ENCODE assay signal across 23 cellular contexts in the genomic region with DNA sequence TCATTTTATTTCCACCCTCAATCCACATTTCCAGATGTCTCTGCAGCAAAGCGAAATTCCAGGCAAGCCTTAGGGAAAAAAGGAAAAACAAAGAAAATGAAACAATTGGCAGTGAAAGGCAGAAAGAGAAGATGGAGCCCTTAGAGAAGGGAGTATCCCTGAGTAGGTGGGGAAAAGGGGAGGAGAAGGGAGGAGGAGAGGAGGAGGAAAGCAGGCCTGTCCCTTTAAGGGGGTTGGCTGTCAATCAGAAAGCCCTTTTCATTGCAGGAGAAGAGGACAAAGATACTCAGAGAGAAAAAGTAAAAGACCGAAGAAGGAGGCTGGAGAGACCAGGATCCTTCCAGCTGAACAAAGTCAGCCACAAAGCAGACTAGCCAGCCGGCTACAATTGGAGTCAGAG. TPM values are rescaled to one million over a fixed set of nuclear protein-coding genes. Genes with fewer than 3 reads are reported as not detected.
A peak's percentile ranks its signal among the peaks of the same experiment; 100 is the strongest.
DNase-seq lines count a peak whose midpoint lies in the region; ATAC-seq and TF ChIP-seq lines count a peak whose summit lies in the region.
"Had no signal": no experiment of that assay in that cellular context is flagged by ENCODE, and none has a peak within 500 bp of the region (broad histone marks: within the 10 kb centered on the region; RNA-seq: fewer than 3 reads in every experiment).

A gene with protein sequence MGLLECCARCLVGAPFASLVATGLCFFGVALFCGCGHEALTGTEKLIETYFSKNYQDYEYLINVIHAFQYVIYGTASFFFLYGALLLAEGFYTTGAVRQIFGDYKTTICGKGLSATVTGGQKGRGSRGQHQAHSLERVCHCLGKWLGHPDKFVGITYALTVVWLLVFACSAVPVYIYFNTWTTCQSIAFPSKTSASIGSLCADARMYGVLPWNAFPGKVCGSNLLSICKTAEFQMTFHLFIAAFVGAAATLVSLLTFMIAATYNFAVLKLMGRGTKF (plus strand): TSS at position 255 of the 400 bp plus-strand sequence. CDS start 156 bp downstream, outside the sequence.

- H3K79me2 ChIP-seq in ACC112 (ENCODE audit: control insufficient read depth, insufficient read depth, low read length, unreplicated experiment) (no peaks in the 10 kb centered on the region), neural progenitor cell (ENCODE audit: low read depth) (peaks cover 33% of the 10 kb centered on the region)

- no peaks in the 10 kb centered on the region for H3K36me3 Mint-ChIP-seq in neural progenitor cell
- H3K36me3 Mint-ChIP-seq: stimulated activated memory B cell treated with anti-CD40 and anti-IgM and Interleukin-4, amounts not matched to agents 10 μg/mL and 1 μg/mL and 100 μg/mL, for 72 hours had no signal

- peak within 1 kb of the TSS; percentile 78 for H3K4me3 Mint-ChIP-seq in neural progenitor cell
- H3K4me3 Mint-ChIP-seq: activated CD8-positive, alpha-beta T cell treated with anti-CD3 and anti-CD28 coated beads for 36 hours; activated naive CD8-positive, alpha-beta T cell treated with anti-CD3 and anti-CD28 coated beads, Interleukin-2, amount 50 U/mL, for 24 hours; activated T-helper 17 cell treated with anti-CD3 and anti-CD28 coated beads, Interleukin-2, amount 50 U/mL, for 72 hours; stimulated activated memory B cell treated with anti-CD40 and anti-IgM and Interleukin-4, amounts not matched to agents 10 μg/mL and 1 μg/mL and 100 μg/mL, for 72 hours; T-helper 1 cell treated with Interleukin-12 subunit alpha and Interleukin-12 subunit beta and Interleukin-4 antibody, amounts not matched to agents 30 μg/mL and 1 μg/mL, for 36 hours had no signal

- no peak for ATAC-seq in stimulated activated naive CD8-positive, alpha-beta T cell treated with anti-CD3 and anti-CD28 coated beads, Interleukin-15, Interleukin-2, amounts not matched to agents 100 U/mL and 50 U/mL, for 24 hours
- no peak for ATAC-seq in upper lobe of right lung
- ATAC-seq: A549; activated CD8-positive, alpha-beta T cell treated with anti-CD3 and anti-CD28 coated beads for 36 hours; activated naive CD8-positive, alpha-beta T cell treated with anti-CD3 and anti-CD28 coated beads, Interleukin-2, amount 50 U/mL, for 24 hours; activated T-helper 17 cell treated with anti-CD3 and anti-CD28 coated beads, Interleukin-2, amount 50 U/mL, for 72 hours; HCT116; left lobe of liver; stimulated activated memory B cell treated with anti-CD40 and anti-IgM and Interleukin-4, amounts not matched to agents 10 μg/mL and 1 μg/mL and 100 μg/mL, for 72 hours had no signal

- H3F3A ChIP-seq in neural progenitor cell (ENCODE audit: low read depth) = peaks cover 41% of the 10 kb centered on the region

- peaks cover 8% of the 10 kb centered on the region for H3K27me3 Mint-ChIP-seq in neural progenitor cell (ENCODE audit: insufficient read depth, low read depth)
- H3K27me3 Mint-ChIP-seq: activated CD8-positive, alpha-beta T cell treated with anti-CD3 and anti-CD28 coated beads for 36 hours had no signal

- H3K9me3 ChIP-seq in neural progenitor cell (ENCODE audit: low read depth) = no peaks in the 10 kb centered on the region
- no peaks in the 10 kb centered on the region for H3K9me3 ChIP-seq in A673 (ENCODE audit: low read depth, low read length, poor library complexity, severe bottlenecking)
- no peaks in the 10 kb centered on the region for H3K9me3 ChIP-seq in upper lobe of right lung
- H3K9me3 ChIP-seq: A549, vagina had no signal

- H3K27me3 ChIP-seq in ACC112 (ENCODE audit: insufficient read depth, low read length) (no peaks in the 10 kb centered on the region), neural progenitor cell (no peaks in the 10 kb centered on the region), A673 (replicated peaks; ENCODE audit: insufficient read depth, low read depth, low read length, poor library complexity) (peaks cover 15% of the 10 kb centered on the region), upper lobe of right lung (no peaks in the 10 kb centered on the region)
- H3K27me3 ChIP-seq: vagina had no signal

- CTCF ChIA-PET in A673 (lab: Charles Lee) = no interaction called here

- peaks cover 57% of the 10 kb centered on the region for H3K4me1 Mint-ChIP-seq in neural progenitor cell
- H3K4me1 Mint-ChIP-seq: activated naive CD8-positive, alpha-beta T cell treated with anti-CD3 and anti-CD28 coated beads, Interleukin-2, amount 50 U/mL, for 24 hours; activated T-helper 17 cell treated with anti-CD3 and anti-CD28 coated beads, Interleukin-2, amount 50 U/mL, for 72 hours; stimulated activated memory B cell treated with anti-CD40 and anti-IgM and Interleukin-4, amounts not matched to agents 10 μg/mL and 1 μg/mL and 100 μg/mL, for 72 hours had no signal

- H3K4me3 ChIP-seq in ACC112 (ENCODE audit: low read depth, low read length) (peak within 1 kb of the TSS; percentile 44), neural progenitor cell (peak within 1 kb of the TSS; percentile 49), A673 (ENCODE audit: low read depth, low read length, poor library complexity, severe bottlenecking) (no peak within 1 kb of the TSS), upper lobe of right lung (no peak within 1 kb of the TSS)
- H3K4me3 ChIP-seq: A549, vagina had no signal

- no TSS peak for BruUV-seq in A673 (replicated peaks; lab: Mats Ljungman, UMichigan)

- H2AFZ ChIP-seq in ACC112 (ENCODE audit: low read length, unreplicated experiment) = no peak within 1 kb of the TSS
- peak within 1 kb of the TSS; percentile 87 for H2AFZ ChIP-seq in neural progenitor cell (replicated peaks)

- TF ChIP-seq CTCF in neural progenitor cell (IDR thresholded peaks at IDR 0.05) (no peak), A673 (conservative IDR thresholded peaks at IDR 0.05; ENCODE audit: low read depth, low read length) (no peak), upper lobe of right lung (IDR thresholded peaks at IDR 0.05) (no peak)

- H3K4me1 ChIP-seq in ACC112 (ENCODE audit: control insufficient read depth, insufficient read depth, low read length, unreplicated experiment) (peaks cover 9% of the 10 kb centered on the region), neural progenitor cell (peaks cover 58% of the 10 kb centered on the region), A673 (ENCODE audit: insufficient read depth, low read length, poor library complexity, severe bottlenecking) (no peaks in the 10 kb centered on the region), upper lobe of right lung (no peaks in the 10 kb centered on the region)
- H3K4me1 ChIP-seq: A549, vagina had no signal

- peak within 1 kb of the TSS; percentile 86 for H3K27ac Mint-ChIP-seq in neural progenitor cell
- H3K27ac Mint-ChIP-seq: activated CD8-positive, alpha-beta T cell treated with anti-CD3 and anti-CD28 coated beads for 36 hours; activated naive CD8-positive, alpha-beta T cell treated with anti-CD3 and anti-CD28 coated beads, Interleukin-2, amount 50 U/mL, for 24 hours; activated T-helper 17 cell treated with anti-CD3 and anti-CD28 coated beads, Interleukin-2, amount 50 U/mL, for 72 hours; progenitor cell of endocrine pancreas; stimulated activated memory B cell treated with anti-CD40 and anti-IgM and Interleukin-4, amounts not matched to agents 10 μg/mL and 1 μg/mL and 100 μg/mL, for 72 hours; T-helper 1 cell treated with Interleukin-12 subunit alpha and Interleukin-12 subunit beta and Interleukin-4 antibody, amounts not matched to agents 30 μg/mL and 1 μg/mL, for 36 hours had no signal

- DNase-seq in NCI-H2227 (lab: John Stamatoyannopoulos, UW; ENCODE audit: unreplicated experiment) (peak; percentile 35), globus pallidus (ENCODE audit: low spot score) (peak; percentile 90), neural progenitor cell (ENCODE audit: low spot score) (peak; percentile 61), A673 (ENCODE audit: low spot score) (no peak), DMS114 treated with DMSO at 0.1 percent for 48 hours (lab: John Stamatoyannopoulos, UW; ENCODE audit: unreplicated experiment) (no peak), upper lobe of right lung (no peak)
- DNase-seq in stimulated activated naive CD8-positive, alpha-beta T cell treated with anti-CD3 and anti-CD28 coated beads, Interleukin-15, Interleukin-2, amounts not matched to agents 100 U/mL and 50 U/mL, for 24 hours = no peak
- DNase-seq: activated CD8-positive, alpha-beta T cell treated with anti-CD3 and anti-CD28 coated beads for 36 hours; activated naive CD8-positive, alpha-beta T cell treated with anti-CD3 and anti-CD28 coated beads, Interleukin-2, amount 50 U/mL, for 24 hours; central memory CD4-positive, alpha-beta T cell; NCI-H1436 treated with DMSO at 0.1 percent for 48 hours; NCI-H446 treated with DMSO at 0.1 percent for 48 hours had no signal

- H3K9ac ChIP-seq in neural progenitor cell = peak within 1 kb of the TSS; percentile 38

- H3K27ac ChIP-seq in ACC112 (ENCODE audit: low read depth, low read length) = no peak within 1 kb of the TSS
- peak within 1 kb of the TSS; percentile 29 for H3K27ac ChIP-seq in neural progenitor cell
- no peak within 1 kb of the TSS for H3K27ac ChIP-seq in A673 (ENCODE audit: low read depth, low read length, poor library complexity, severe bottlenecking)
- H3K27ac ChIP-seq in upper lobe of right lung = no peak within 1 kb of the TSS
- H3K27ac ChIP-seq: A549, vagina, VCaP had no signal

- H3K4me2 ChIP-seq in neural progenitor cell = peak within 1 kb of the TSS; percentile 85
- H3K4me2 ChIP-seq: A549 had no signal

- H3K9me3 Mint-ChIP-seq in neural progenitor cell = no peaks in the 10 kb centered on the region
- H3K9me3 Mint-ChIP-seq: activated CD8-positive, alpha-beta T cell treated with anti-CD3 and anti-CD28 coated beads for 36 hours; activated naive CD8-positive, alpha-beta T cell treated with anti-CD3 and anti-CD28 coated beads, Interleukin-2, amount 50 U/mL, for 24 hours; activated T-helper 17 cell treated with anti-CD3 and anti-CD28 coated beads, Interleukin-2, amount 50 U/mL, for 72 hours; stimulated activated memory B cell treated with anti-CD40 and anti-IgM and Interleukin-4, amounts not matched to agents 10 μg/mL and 1 μg/mL and 100 μg/mL, for 72 hours; T-helper 1 cell treated with Interleukin-12 subunit alpha and Interleukin-12 subunit beta and Interleukin-4 antibody, amounts not matched to agents 30 μg/mL and 1 μg/mL, for 36 hours had no signal

- intact Hi-C loops in A673 (cut with micrococcal nuclease; ENCODE audit: unreplicated experiment) (no loop called here), upper lobe of right lung (cut with DNase I) (no loop called here)

- H3K36me3 ChIP-seq in ACC112 (ENCODE audit: insufficient read depth, low read length) (no peaks in the 10 kb centered on the region), neural progenitor cell (no peaks in the 10 kb centered on the region), A673 (ENCODE audit: insufficient read depth, low read length, poor library complexity, severe bottlenecking) (no peaks in the 10 kb centered on the region), upper lobe of right lung (no peaks in the 10 kb centered on the region)
- H3K36me3 ChIP-seq: vagina had no signal

- peaks cover 3% of the 10 kb centered on the region for H4K20me1 ChIP-seq in neural progenitor cell (ENCODE audit: low read depth)

- POLR2A ChIA-PET in A673 (lab: Charles Lee; ENCODE audit: low non-redundant PET) = no interaction called here

RNA-seq across cellular contexts. Expression of the gene that starts here (rescaled TPM):
- 106 and 107 TPM in 2 replicates for total RNA-seq in neural progenitor cell (ENCODE audit: low replicate concordance)
- total RNA-seq in A673 (2021) = not detected in 2 replicates
- not detected for total RNA-seq in upper lobe of right lung
- total RNA-seq: activated CD8-positive, alpha-beta T cell treated with anti-CD3 and anti-CD28 coated beads for 36 hours; activated T-helper 17 cell treated with anti-CD3 and anti-CD28 coated beads, Interleukin-2, amount 50 U/mL, for 72 hours; M059J had no signal

Comparison
In these comparisons a context has a peak if more than half of its experiments do, and no peak if none do; other contexts are left out.
1. RNA of the gene that starts here (total RNA-seq): 106 to 107 TPM in neural progenitor cell; not detected in upper lobe of right lung (single experiment) and not detected in A673; every median in the first group is over 100 times any median in the second.
2. H3K4me3 ChIP-seq: peak in ACC112 (single experiment) and neural progenitor cell (single experiment); none in A673 (single experiment) and upper lobe of right lung (single experiment).
3. DNase-seq: peak in NCI-H2227 (single experiment), globus pallidus (single experiment) and neural progenitor cell (single experiment); none in stimulated activated naive CD8-positive, alpha-beta T cell treated with anti-CD3 and anti-CD28 coated beads, Interleukin-15, Interleukin-2, amounts not matched to agents 100 U/mL and 50 U/mL, for 24 hours (single experiment), A673 (single experiment), DMS114 treated with DMSO at 0.1 percent for 48 hours (single experiment) and upper lobe of right lung (single experiment).